In genomic region chr1:161379071-161379470, GRCh38 we compare ENCODE assay signal across 1 cellular context.
TF ChIP-seq lines count a peak whose summit lies in the region.

No MANE protein-coding gene starts in this region.

TF ChIP-seq in IMR-90, 13 proteins besides CTCF, POLR2A, EP300 and RAD21:
- TF ChIP-seq ELK1 (IDR thresholded peaks at IDR 0.05; ENCODE audit: borderline replicate concordance, low read depth, low read length) (no peak), CHD1 (IDR thresholded peaks at IDR 0.05; ENCODE audit: low read depth, low read length) (no peak), SMC3 (IDR thresholded peaks at IDR 0.05; ENCODE audit: low read depth, low read length) (no peak), USF2 (IDR thresholded peaks at IDR 0.05; ENCODE audit: low read depth, low read length) (no peak), FOS (IDR thresholded peaks at IDR 0.05; ENCODE audit: low read depth, low read length) (no peak), NFE2L2 (IDR thresholded peaks at IDR 0.05; ENCODE audit: low read depth, low read length) (no peak), CEBPB (IDR thresholded peaks at IDR 0.05; ENCODE audit: low read depth, low read length) (no peak), RFX5 (IDR thresholded peaks at IDR 0.05; ENCODE audit: low read depth, low read length) (no peak), MAZ (IDR thresholded peaks at IDR 0.05; ENCODE audit: borderline replicate concordance, low read depth, low read length) (no peak), MXI1 (IDR thresholded peaks at IDR 0.05; ENCODE audit: borderline replicate concordance, low read depth, low read length) (no peak), MAFK (IDR thresholded peaks at IDR 0.05; ENCODE audit: low read depth, low read length) (no peak)
TF ChIP-seq in IMR-90: peak in this region for 0.
